18 cellular contexts compared by ENCODE assay signal in the genomic region with DNA sequence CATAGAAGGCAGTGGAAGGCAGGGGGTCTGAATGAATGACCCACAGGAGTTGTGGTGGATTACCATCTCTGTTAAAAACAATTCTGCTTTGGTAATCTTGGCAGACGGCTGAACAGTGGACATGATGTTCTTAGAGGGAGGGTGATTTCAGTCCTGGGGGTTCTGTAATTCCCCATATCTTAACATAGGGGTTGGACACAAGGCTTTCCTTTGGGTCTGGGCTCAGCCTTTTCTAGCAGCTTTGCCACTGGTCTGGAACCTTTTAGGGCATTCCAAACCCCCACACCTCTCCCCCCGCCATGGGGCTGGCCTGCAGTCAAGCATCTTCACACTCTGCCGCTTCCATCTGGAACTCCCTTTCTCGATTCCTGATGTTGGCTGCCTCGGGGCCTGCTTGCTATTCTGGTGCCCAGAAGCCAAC. TPM values are rescaled to one million over a fixed set of nuclear protein-coding genes. Genes with fewer than 3 reads are reported as not detected.
DNase-seq lines count a peak whose midpoint lies in the region; ATAC-seq and TF ChIP-seq lines count a peak whose summit lies in the region.
"Had no signal": no experiment of that assay in that cellular context is flagged by ENCODE, and none has a peak within 500 bp of the region (broad histone marks: within the 10 kb centered on the region; RNA-seq: fewer than 3 reads in every experiment).

No MANE protein-coding gene starts in this region.

- H3K9me3 ChIP-seq in adipocyte (ENCODE audit: control insufficient read depth, low read length) (no peaks in the 10 kb centered on the region), prostate gland (no peaks in the 10 kb centered on the region)

- DNase-seq in AG20443 (ENCODE audit: low spot score): peak; percentile 50
- peak; percentile 81 for DNase-seq in adipocyte (ENCODE audit: low read depth)
- peak; percentile 74 for DNase-seq in Right ventricle myocardium superior
- DNase-seq in prostate gland (ENCODE audit: low spot score): no peak
- no peak for DNase-seq in GM10248 (ENCODE audit: extremely low spot score)
- no peak for DNase-seq in GDM1 (lab: John Stamatoyannopoulos, UW)
- no peak for DNase-seq in NCI-H128 (lab: John Stamatoyannopoulos, UW; ENCODE audit: unreplicated experiment)
- DNase-seq: cortex of kidney; NCI-H1092 treated with DMSO at 0.1 percent for 48 hours; NCI-H2227 treated with DMSO at 0.1 percent for 48 hours; NK-92 treated with Interleukin-12 subunit alpha and Interleukin-12 subunit beta, amount 100 ng/mL, for 24 hours; stimulated activated CD4-positive, alpha-beta T cell treated with anti-CD3 and anti-CD28 coated beads, Interleukin-12 subunit alpha, Interleukin-12 subunit beta, amount 100 ng/mL, for 4 hours; T-helper 1 cell had no signal

- H3K4me3 ChIP-seq in adipocyte (ENCODE audit: low read length) (no peak overlapping the region), prostate gland (no peak overlapping the region)
- H3K4me3 ChIP-seq: GM23338 had no signal

- H3K36me3 ChIP-seq in adipocyte (ENCODE audit: control insufficient read depth, insufficient read depth, low read length, severe bottlenecking) (no peaks in the 10 kb centered on the region), prostate gland (no peaks in the 10 kb centered on the region)

- H3K27me3 ChIP-seq in adipocyte (replicated peaks; ENCODE audit: control insufficient read depth, insufficient read depth, low read length) (no peaks in the 10 kb centered on the region), prostate gland (replicated peaks; ENCODE audit: insufficient read depth) (no peaks in the 10 kb centered on the region)

- H3K27ac ChIP-seq in prostate gland: peak overlapping the region; percentile 35 to 48
- H3K27ac ChIP-seq: KMS-11, RWPE1 had no signal

- no peak overlapping the region for H3K9ac ChIP-seq in adipocyte (ENCODE audit: low read length)
- H3K9ac ChIP-seq: KMS-11 had no signal

- ATAC-seq in Right ventricle myocardium superior (ENCODE audit: poor library complexity) (peak; percentile 79), GM19395 (IDR thresholded peaks at IDR 0.05; ENCODE audit: unreplicated experiment) (no peak)
- ATAC-seq: GM23338; stimulated activated memory B cell treated with anti-CD40 and anti-IgM and Interleukin-4, amounts not matched to agents 10 μg/mL and 1 μg/mL and 100 μg/mL, for 72 hours had no signal

- CTCF ChIA-PET in GM10248 (lab: Yijun Ruan, JAX): no interaction called here

- 43% methylated on average over 5 of the region's 5 CpGs for WGBS in prostate gland

- intact Hi-C loops in Right ventricle myocardium superior (cut with DNase I) (no loop called here), prostate gland (cut with DNase I) (no loop called here)

- POLR2A ChIA-PET in GM10248 (lab: Yijun Ruan, JAX): no interaction called here

- no peak for TF ChIP-seq POLR2A in prostate gland (IDR thresholded peaks at IDR 0.05)

- TF ChIP-seq CTCF in prostate gland (IDR thresholded peaks at IDR 0.05) (no peak), GM10248 (IDR thresholded peaks at IDR 0.05; ENCODE audit: control extremely low read depth, extremely low read depth, low read depth, missing control alignments) (no peak)

- H3K4me1 ChIP-seq in adipocyte (ENCODE audit: control insufficient read depth, insufficient read depth, low read length) (peaks cover 30% of the 10 kb centered on the region), prostate gland (replicated peaks) (peaks cover 18% of the 10 kb centered on the region)

RNA-seq across cellular contexts. Expression of a gene that starts 50.3 kb away (rescaled TPM):
- total RNA-seq in Right ventricle myocardium superior: 1,979 TPM
- total RNA-seq in prostate gland: 1,000 to 10,000 TPM; 1,435 to 1,814 TPM

Comparison
In these comparisons a context has a peak if more than half of its experiments do, and no peak if none do; other contexts are left out.
1. DNase-seq: peak in AG20443 (single experiment), adipocyte (single experiment) and Right ventricle myocardium superior (single experiment); none in prostate gland (single experiment), GM10248 (single experiment), GDM1 (single experiment) and NCI-H128 (single experiment).